ENCODE assay signal across 12 cellular contexts in the genomic region with DNA sequence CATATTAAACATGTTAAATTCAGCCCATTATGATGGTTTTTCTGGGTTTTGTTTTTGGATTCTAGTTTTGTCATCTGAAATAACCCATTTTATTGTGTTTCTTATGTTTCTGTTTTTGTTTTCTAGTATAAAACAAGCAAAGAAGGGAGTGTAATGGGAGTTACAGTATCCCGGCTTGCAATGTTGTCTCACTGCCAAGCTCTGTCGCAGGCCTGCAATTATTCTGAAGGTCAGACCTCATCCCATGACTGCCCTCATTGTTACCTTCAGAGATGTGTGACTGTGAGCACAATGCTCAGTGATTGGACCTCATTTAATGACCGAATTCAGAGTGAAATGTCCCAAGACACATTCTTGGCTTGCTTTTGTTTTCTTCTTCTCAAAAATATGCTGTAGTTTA.
DNase-seq lines count a peak whose midpoint lies in the region; ATAC-seq, FAIRE-seq and TF ChIP-seq lines count a peak whose summit lies in the region.
"Had no signal": no experiment of that assay in that cellular context is flagged by ENCODE, and none has a peak within 500 bp of the region (broad histone marks: within the 10 kb centered on the region; RNA-seq: fewer than 3 reads in every experiment).

No MANE protein-coding gene starts in this region.

- peaks cover 2% of the 10 kb centered on the region for H3K9me3 Mint-ChIP-seq in astrocyte (ENCODE audit: unreplicated experiment)
- H3K9me3 Mint-ChIP-seq in type B pancreatic cell: no peaks in the 10 kb centered on the region
- H3K9me3 Mint-ChIP-seq: stimulated activated naive B cell treated with anti-CD40 and anti-IgM and Interleukin-4, amounts not matched to agents 10 μg/mL and 1 μg/mL and 100 μg/mL, for 72 hours had no signal

- H3K9ac ChIP-seq in astrocyte (ENCODE audit: low read length): no peak overlapping the region

- H3K4me3 Mint-ChIP-seq in astrocyte (ENCODE audit: unreplicated experiment) (no peak overlapping the region), type B pancreatic cell (no peak overlapping the region)
- H3K4me3 Mint-ChIP-seq: stimulated activated naive B cell treated with anti-CD40 and anti-IgM and Interleukin-4, amounts not matched to agents 10 μg/mL and 1 μg/mL and 100 μg/mL, for 72 hours had no signal

- H4K20me1 ChIP-seq in astrocyte (ENCODE audit: insufficient read depth, low read length): no peaks in the 10 kb centered on the region

- H3K4me2 ChIP-seq in astrocyte (ENCODE audit: low read length): no peak overlapping the region

- H3K4me3 ChIP-seq in astrocyte (ENCODE audit: insufficient read depth, low read depth, low read length) (no peak overlapping the region), psoas muscle (no peak overlapping the region), BE2C (ENCODE audit: low read depth, low read length) (no peak overlapping the region), mucosa of descending colon (no peak overlapping the region)
- H3K4me3 ChIP-seq: cardiac muscle cell had no signal

- DNase-seq in HuH-7.5 (ENCODE audit: low spot score): peak; percentile 10
- peak; percentile 31 for DNase-seq in astrocyte (ENCODE audit: low read depth)
- DNase-seq in left cardiac atrium: peak; percentile 34
- no peak for DNase-seq in psoas muscle
- no peak for DNase-seq in BE2C
- DNase-seq in activated CD4-positive, alpha-beta T cell treated with anti-CD3 and anti-CD28 coated beads, Interleukin-2, amount 50 U/mL, for 4 hours: no peak
- no peak for DNase-seq in mucosa of descending colon
- no peak for DNase-seq in type B pancreatic cell (ENCODE audit: extremely low spot score, unreplicated experiment)
- DNase-seq: glutamatergic neuron; stimulated activated naive B cell treated with anti-CD40 and anti-IgM and Interleukin-4, amounts not matched to agents 10 μg/mL and 1 μg/mL and 100 μg/mL, for 72 hours; T1000 had no signal

- H3K4me1 ChIP-seq in astrocyte (ENCODE audit: insufficient read depth, low read length) (no peaks in the 10 kb centered on the region), psoas muscle (no peaks in the 10 kb centered on the region), BE2C (no peaks in the 10 kb centered on the region), mucosa of descending colon (ENCODE audit: low read depth) (no peaks in the 10 kb centered on the region)

- no peak overlapping the region for H3K27ac Mint-ChIP-seq in astrocyte (ENCODE audit: unreplicated experiment)
- H3K27ac Mint-ChIP-seq in type B pancreatic cell: no peak overlapping the region
- H3K27ac Mint-ChIP-seq: stimulated activated naive B cell treated with anti-CD40 and anti-IgM and Interleukin-4, amounts not matched to agents 10 μg/mL and 1 μg/mL and 100 μg/mL, for 72 hours had no signal

- H3K36me3 Mint-ChIP-seq in astrocyte (ENCODE audit: low read depth, unreplicated experiment): peaks cover 17% of the 10 kb centered on the region
- peaks cover 36% of the 10 kb centered on the region for H3K36me3 Mint-ChIP-seq in type B pancreatic cell

- no peak for FAIRE-seq in astrocyte (lab: Jason Lieb, UNC)

- H3K4me1 Mint-ChIP-seq in astrocyte (ENCODE audit: low read depth, unreplicated experiment) (peaks cover 12% of the 10 kb centered on the region), type B pancreatic cell (ENCODE audit: unreplicated experiment) (peaks cover 3% of the 10 kb centered on the region)

- 16 to 31% (median 30%) methylated on average over 3 of the region's 3 CpGs for whole genome bisulfite sequencing in psoas muscle, 3 donors

- no peak overlapping the region for H3K27ac ChIP-seq in astrocyte (ENCODE audit: low read depth, low read length)
- H3K27ac ChIP-seq in psoas muscle: no peak overlapping the region
- H3K27ac ChIP-seq: cardiac muscle cell had no signal

- peaks cover 26% of the 10 kb centered on the region for H3K36me3 ChIP-seq in astrocyte (ENCODE audit: insufficient read depth, low read length)
- H3K36me3 ChIP-seq in psoas muscle (ENCODE audit: insufficient read depth in 1 of 2, low read depth in 1 of 2): peaks cover 7 to 99% of the 10 kb centered on the region in 2 donors
- H3K36me3 ChIP-seq in BE2C: peaks cover 22% of the 10 kb centered on the region
- H3K36me3 ChIP-seq in mucosa of descending colon (ENCODE audit: low read depth): peaks cover 4% of the 10 kb centered on the region

- intact Hi-C loops in left cardiac atrium (cut with DNase I): no loop called here
- intact Hi-C loops in psoas muscle (cut with DNase I): loop anchor here in 1 of 2 donors (5.0 kb wide), 1 partner anchor 41 kb away; no protein-coding TSS in a partner anchor
- intact Hi-C loops in mucosa of descending colon (cut with DNase I, micrococcal nuclease): no loop called here

- H3K27me3 ChIP-seq in astrocyte (ENCODE audit: insufficient read depth, low read length) (no peaks in the 10 kb centered on the region), psoas muscle (ENCODE audit: insufficient read depth in 3 of 3, low read length in 2 of 3) (no peaks in the 10 kb centered on the region), BE2C (no peaks in the 10 kb centered on the region)
- H3K27me3 ChIP-seq: cardiac muscle cell had no signal

- H3K9me3 ChIP-seq in astrocyte (ENCODE audit: insufficient read depth, low read depth, low read length) (no peaks in the 10 kb centered on the region), psoas muscle (no peaks in the 10 kb centered on the region), BE2C (no peaks in the 10 kb centered on the region), mucosa of descending colon (no peaks in the 10 kb centered on the region)

- no peaks in the 10 kb centered on the region for H3K79me2 ChIP-seq in astrocyte (ENCODE audit: insufficient read depth, low read length)

- H3K27me3 Mint-ChIP-seq in astrocyte (ENCODE audit: low read depth, unreplicated experiment) (no peaks in the 10 kb centered on the region), type B pancreatic cell (no peaks in the 10 kb centered on the region)
- H3K27me3 Mint-ChIP-seq: stimulated activated naive B cell treated with anti-CD40 and anti-IgM and Interleukin-4, amounts not matched to agents 10 μg/mL and 1 μg/mL and 100 μg/mL, for 72 hours had no signal

- no peak overlapping the region for H2AFZ ChIP-seq in astrocyte (ENCODE audit: low read depth, low read length)

- no peak for TF ChIP-seq CTCF in astrocyte (IDR thresholded peaks at IDR 0.05; ENCODE audit: insufficient read depth, low read depth, low read length)
- no peak for TF ChIP-seq CTCF in psoas muscle (IDR thresholded peaks at IDR 0.05)
- TF ChIP-seq CTCF in BE2C (IDR thresholded peaks at IDR 0.05; ENCODE audit: low read depth, low read length): no peak
- TF ChIP-seq CTCF in mucosa of descending colon (IDR thresholded peaks at IDR 0.05): no peak
- no peak for TF ChIP-seq CTCF in type B pancreatic cell (conservative IDR thresholded peaks at IDR 0.05)

- ATAC-seq in left cardiac atrium (peak; percentile 75 to 79), psoas muscle (peak in 3 of 4 donors; percentile 48 to 79 (median 52)), mucosa of descending colon (no peak)
- ATAC-seq: stimulated activated naive B cell treated with anti-CD40 and anti-IgM and Interleukin-4, amounts not matched to agents 10 μg/mL and 1 μg/mL and 100 μg/mL, for 72 hours had no signal

Comparison
In these comparisons a context has a peak if more than half of its experiments do, and no peak if none do; other contexts are left out.
1. DNase-seq: peak in HuH-7.5 (single experiment), astrocyte (single experiment) and left cardiac atrium (single experiment); none in psoas muscle (0 of 2), BE2C (single experiment), activated CD4-positive, alpha-beta T cell treated with anti-CD3 and anti-CD28 coated beads, Interleukin-2, amount 50 U/mL, for 4 hours (0 of 2), mucosa of descending colon (0 of 3) and type B pancreatic cell (single experiment).